In genomic region chr13:44758595-44759221, GRCh38 we compare ENCODE assay signal across 9 cellular contexts.
DNase-seq lines count a peak whose midpoint lies in the region; ATAC-seq and TF ChIP-seq lines count a peak whose summit lies in the region.
"Had no signal": no experiment of that assay in that cellular context is flagged by ENCODE, and none has a peak within 500 bp of the region (broad histone marks: within the 10 kb centered on the region; RNA-seq: fewer than 3 reads in every experiment).

No MANE protein-coding gene starts in this region.

- peaks cover 37% of the 10 kb centered on the region for H3K4me1 Mint-ChIP-seq in neural progenitor cell

- no peaks in the 10 kb centered on the region for H3K79me2 ChIP-seq in neural progenitor cell (ENCODE audit: low read depth)

- H2AFZ ChIP-seq in neural progenitor cell (replicated peaks): no peak overlapping the region

- H3K27ac ChIP-seq in HUES48 (ENCODE audit: low read depth, low read length): peak overlapping the region; percentile 18
- peak overlapping the region; percentile 53 to 64 for H3K27ac ChIP-seq in breast epithelium
- no peak overlapping the region for H3K27ac ChIP-seq in neural progenitor cell
- H3K27ac ChIP-seq in right atrium auricular region: no peak overlapping the region

- no peaks in the 10 kb centered on the region for H4K20me1 ChIP-seq in neural progenitor cell (ENCODE audit: low read depth)

- H3K4me1 ChIP-seq in HUES48 (ENCODE audit: control insufficient read depth, insufficient read depth, low read length): no peaks in the 10 kb centered on the region
- H3K4me1 ChIP-seq in breast epithelium: no peaks in the 10 kb centered on the region
- H3K4me1 ChIP-seq in neural progenitor cell: peaks cover 19% of the 10 kb centered on the region
- peaks cover 0 to 1% of the 10 kb centered on the region in 2 donors for H3K4me1 ChIP-seq in right atrium auricular region

- H3K9me3 ChIP-seq in HUES48 (ENCODE audit: control insufficient read depth, insufficient read depth, low read length) (no peaks in the 10 kb centered on the region), breast epithelium (no peaks in the 10 kb centered on the region), neural progenitor cell (ENCODE audit: low read depth) (no peaks in the 10 kb centered on the region), right atrium auricular region (no peaks in the 10 kb centered on the region)

- H3K27me3 Mint-ChIP-seq in neural progenitor cell (ENCODE audit: insufficient read depth, low read depth): peaks cover 4% of the 10 kb centered on the region

- H3K4me3 Mint-ChIP-seq in neural progenitor cell: no peak overlapping the region
- H3K4me3 Mint-ChIP-seq: naive thymus-derived CD4-positive, alpha-beta T cell had no signal

- H3K27me3 ChIP-seq in HUES48 (ENCODE audit: control insufficient read depth, insufficient read depth, low read length): no peaks in the 10 kb centered on the region
- H3K27me3 ChIP-seq in breast epithelium: no peaks in the 10 kb centered on the region
- H3K27me3 ChIP-seq in neural progenitor cell: no peaks in the 10 kb centered on the region
- H3K27me3 ChIP-seq in right atrium auricular region: no peaks in the 10 kb centered on the region

- peaks cover 3% of the 10 kb centered on the region for H3K36me3 Mint-ChIP-seq in neural progenitor cell
- H3K36me3 Mint-ChIP-seq: naive thymus-derived CD4-positive, alpha-beta T cell had no signal

- DNase-seq in COLO829 (ENCODE audit: low spot score) (peak; percentile 25), breast epithelium (ENCODE audit: low spot score in 2 of 2) (no peak), neural progenitor cell (ENCODE audit: low spot score) (no peak), NCI-H446 treated with DMSO at 0.1 percent for 48 hours (lab: John Stamatoyannopoulos, UW) (no peak), right atrium auricular region (ENCODE audit: low spot score) (no peak)

- H3K4me2 ChIP-seq in neural progenitor cell: no peak overlapping the region

- H3K36me3 ChIP-seq in HUES48 (ENCODE audit: control insufficient read depth, insufficient read depth, low read length): no peaks in the 10 kb centered on the region
- H3K36me3 ChIP-seq in breast epithelium: no peaks in the 10 kb centered on the region
- H3K36me3 ChIP-seq in neural progenitor cell: no peaks in the 10 kb centered on the region
- no peaks in the 10 kb centered on the region for H3K36me3 ChIP-seq in right atrium auricular region

- peak overlapping the region; percentile 68 for H3K27ac Mint-ChIP-seq in neural progenitor cell

- TF ChIP-seq POLR2A in breast epithelium (IDR thresholded peaks at IDR 0.05): no peak

- ATAC-seq in GM18498 (IDR thresholded peaks at IDR 0.05; ENCODE audit: unreplicated experiment) (no peak), GM19455 (IDR thresholded peaks at IDR 0.05; ENCODE audit: unreplicated experiment) (no peak)
- ATAC-seq: naive thymus-derived CD4-positive, alpha-beta T cell had no signal

- no peaks in the 10 kb centered on the region for H3K9me3 Mint-ChIP-seq in neural progenitor cell

- H3K4me3 ChIP-seq in HUES48 (ENCODE audit: low read depth, low read length) (no peak overlapping the region), breast epithelium (no peak overlapping the region), neural progenitor cell (no peak overlapping the region), right atrium auricular region (no peak overlapping the region)

- peaks cover 4% of the 10 kb centered on the region for H3F3A ChIP-seq in neural progenitor cell (ENCODE audit: low read depth)

- H3K9ac ChIP-seq in HUES48 (ENCODE audit: low read depth, low read length) (no peak overlapping the region), neural progenitor cell (no peak overlapping the region)

- TF ChIP-seq CTCF in breast epithelium (IDR thresholded peaks at IDR 0.05): no peak
- TF ChIP-seq CTCF in neural progenitor cell (IDR thresholded peaks at IDR 0.05): no peak
- TF ChIP-seq CTCF in right atrium auricular region (IDR thresholded peaks at IDR 0.05): no peak

- intact Hi-C loops in breast epithelium (cut with DNase I; ENCODE audit: low total_unique reads): no loop called here

Comparison
In these comparisons a context has a peak if more than half of its experiments do, and no peak if none do; other contexts are left out.
1. H3K27ac ChIP-seq: peak in HUES48 (single experiment) and breast epithelium (2 of 2); none in neural progenitor cell (single experiment) and right atrium auricular region (0 of 2).